In the genomic region with DNA sequence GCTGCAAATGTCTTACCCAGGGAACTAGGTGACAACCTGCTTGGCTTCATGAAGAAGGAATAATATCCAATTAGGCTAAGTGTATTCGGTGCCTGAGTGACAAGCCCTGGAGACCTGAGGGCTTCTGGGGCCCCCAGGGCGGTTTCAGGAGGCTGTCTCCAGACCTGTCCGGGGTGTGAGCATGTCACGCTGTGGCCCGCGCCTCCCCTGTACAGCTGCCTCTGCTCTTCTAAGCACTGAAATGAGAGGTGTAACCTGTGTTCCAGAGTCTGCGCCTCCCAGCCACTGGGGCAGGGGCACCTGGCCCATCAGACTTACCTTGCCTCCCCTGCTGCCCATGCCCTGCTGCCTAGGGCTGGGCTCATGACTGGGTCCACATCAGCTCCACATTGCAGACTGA, we compare ENCODE assay signal across 21 cellular contexts.
"Had no signal": no experiment of that assay in that cellular context is flagged by ENCODE, and none has a peak within 500 bp of the region (broad histone marks: within the 10 kb centered on the region; RNA-seq: fewer than 3 reads in every experiment).

No MANE protein-coding gene starts in this region.

- H3K4me2 ChIP-seq: KMS-11 had no signal

- H3K4me3 ChIP-seq: K562, SJSA1, SK-N-MC had no signal

- DNase-seq: Kasumi-1, MM.1S, NCI-H1092 treated with DMSO at 0.1 percent for 48 hours, NCI-H1436, NCI-H187, NCI-H2029, NCI-H2081 treated with DMSO at 0.1 percent for 48 hours, NCI-H2171, NCI-H226, NCI-H446 treated with DMSO at 0.1 percent for 48 hours, NCI-H510A treated with DMSO at 0.1 percent for 48 hours, NCI-H526, Right ventricle myocardium superior, RPMI8226, SIG-M5 had no signal

- H3K27ac Mint-ChIP-seq: IgD-negative memory B cell had no signal

- FAIRE-seq: K562, RCC 7860 had no signal

- H3K36me3 ChIP-seq: SJSA1 had no signal

- H3K27ac ChIP-seq: KMS-11, SJSA1, SK-N-MC had no signal

- H3K27me3 ChIP-seq: SJSA1 had no signal

- H3K9ac ChIP-seq: KMS-11 had no signal

- H3K27me3 Mint-ChIP-seq: IgD-negative memory B cell had no signal

- ATAC-seq: K562 had no signal

- H3K9me3 ChIP-seq: SJSA1 had no signal
